Comparison of ENCODE assay signal across 8 cellular contexts in the genomic region with DNA sequence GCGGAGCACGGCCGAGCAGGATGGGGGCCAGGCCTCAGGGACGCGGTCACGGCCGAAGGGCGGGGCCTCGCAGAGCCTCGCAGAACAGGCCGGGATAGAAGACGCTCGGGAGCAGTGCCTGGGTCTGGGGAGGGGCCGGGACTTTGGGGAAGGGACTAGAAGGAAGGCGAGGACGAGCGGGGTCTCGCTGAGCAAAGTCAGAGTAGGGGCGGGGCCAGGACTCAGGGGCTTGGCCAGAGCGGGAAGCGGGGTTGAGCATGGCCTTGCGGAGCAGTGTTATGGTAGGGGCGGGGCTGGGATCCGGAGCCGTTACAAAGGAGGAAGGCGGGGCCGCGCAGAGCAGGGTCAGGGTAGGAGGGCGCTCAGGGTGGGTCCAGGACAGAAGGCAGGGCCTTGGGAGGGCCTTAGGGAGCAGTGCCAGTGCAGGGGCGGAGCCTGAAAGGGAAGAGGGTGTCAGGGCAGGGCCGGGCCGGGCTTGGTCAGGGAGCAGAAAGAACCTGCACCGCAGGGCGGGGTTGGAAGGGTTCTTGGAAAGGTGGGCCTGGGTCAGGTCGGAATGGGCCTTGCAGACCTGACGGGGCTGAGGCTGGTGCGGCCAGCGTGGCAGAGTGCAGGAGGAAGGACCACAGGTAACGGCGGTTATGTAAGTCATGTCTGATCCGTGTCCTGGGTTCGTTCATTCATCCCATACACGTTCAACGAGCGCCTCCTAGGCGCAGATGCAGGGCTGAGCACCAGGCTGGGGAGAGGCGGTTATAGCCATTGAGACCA. TPM values are rescaled to one million over a fixed set of nuclear protein-coding genes. Genes with fewer than 3 reads are reported as not detected.
DNase-seq lines count a peak whose midpoint lies in the region; ATAC-seq and TF ChIP-seq lines count a peak whose summit lies in the region.

No MANE protein-coding gene starts in this region.

- peak overlapping the region; percentile 56 for H3K4me3 ChIP-seq in AG09309 (ENCODE audit: control insufficient read depth, low read depth, low read length)

- TF ChIP-seq CTCF in AG09309 (IDR thresholded peaks at IDR 0.05; ENCODE audit: control insufficient read depth, insufficient read depth, low read depth, low read length, missing control alignments), result peak; percentile 60

- ATAC-seq in GM18907 (IDR thresholded peaks at IDR 0.05; ENCODE audit: unreplicated experiment), result peak; percentile 70
- peak; percentile 61 for ATAC-seq in HG03139 (IDR thresholded peaks at IDR 0.05; ENCODE audit: unreplicated experiment)
- ATAC-seq in activated CD4-positive, CD25-positive, alpha-beta regulatory T cell treated with anti-CD3 and anti-CD28 coated beads, Interleukin-2, amount 50 U/mL, for 24 hours, result peak; percentile 82 to 84

- DNase-seq in AG09309 (ENCODE audit: low read depth) (peak; percentile 33), NCI-H345 (lab: John Stamatoyannopoulos, UW) (peak; percentile 89), cerebellum (ENCODE audit: low spot score) (peak; percentile 84), kidney glomerular epithelial cell (lab: John Stamatoyannopoulos, UW) (peak; percentile 94)
- DNase-seq in stimulated activated CD4-positive, alpha-beta T cell treated with anti-CD3 and anti-CD28 coated beads, Interleukin-1b, Interleukin-23, amount 100 ng/mL, for 1 hour (ENCODE audit: low read depth in 2 of 2), result peak; percentile 50 to 55

RNA-seq across cellular contexts. Expression of gene ATP8B3, which starts 0.5 kb away (rescaled TPM):
- 0.27 TPM for total RNA-seq in cerebellum

RNA-seq across cellular contexts. Expression of gene REXO1, which starts 35.7 kb away (rescaled TPM):
- 9.8 TPM for total RNA-seq in cerebellum

RNA-seq across cellular contexts. Expression of gene KLF16, which starts 50.8 kb away (rescaled TPM):
- 2.0 TPM for total RNA-seq in cerebellum

RNA-seq across cellular contexts. Expression of gene ONECUT3, which starts 59.3 kb away (rescaled TPM):
- not detected for total RNA-seq in cerebellum

Comparison
In these comparisons a context has a peak if more than half of its experiments do, and no peak if none do; other contexts are left out.
1. Peak in every context shown above with its lines: DNase-seq, ATAC-seq and H3K4me3 ChIP-seq.
2. DNase-seq: peak in every context shown above with its lines; median percentile 94 in kidney glomerular epithelial cell; 89 in NCI-H345; 84 in cerebellum; 52 in stimulated activated CD4-positive, alpha-beta T cell treated with anti-CD3 and anti-CD28 coated beads, Interleukin-1b, Interleukin-23, amount 100 ng/mL, for 1 hour; 33 in AG09309.